ENCODE assay signal across 9 cellular contexts in genomic region chr9:89359018-89359417, GRCh38. TPM values are rescaled to one million over a fixed set of nuclear protein-coding genes. Genes with fewer than 3 reads are reported as not detected.
DNase-seq lines count a peak whose midpoint lies in the region; TF ChIP-seq lines count a peak whose summit lies in the region.
"Had no signal": no experiment of that assay in that cellular context is flagged by ENCODE, and none has a peak within 500 bp of the region (broad histone marks: within the 10 kb centered on the region; RNA-seq: fewer than 3 reads in every experiment).

No MANE protein-coding gene starts in this region.

- peak; percentile 34 for DNase-seq in DMS 273 treated with DMSO at 0.1 percent for 48 hours (lab: John Stamatoyannopoulos, UW)
- DNase-seq in NCI-H2107 treated with DMSO at 0.1 percent for 48 hours (lab: John Stamatoyannopoulos, UW; ENCODE audit: unreplicated experiment): peak; percentile 50
- peak in 12 of 61 donors; percentile 15 to 57 (median 30) for DNase-seq in caudate nucleus (lab: John Stamatoyannopoulos, UW)
- peak; percentile 38 for DNase-seq in occipital lobe (lab: John Stamatoyannopoulos, UW)
- no peak for DNase-seq in activated CD4-positive, CD25-positive, alpha-beta regulatory T cell treated with anti-CD3 and anti-CD28 coated beads, Interleukin-2, amount 50 U/mL, for 72 hours
- no peak for DNase-seq in HuH-7 (ENCODE audit: low spot score)
- no peak for DNase-seq in brain microvascular endothelial cell
- no peak for DNase-seq in iPS-NIHi7 (ENCODE audit: extremely low spot score)
- DNase-seq: NCI-H2227 treated with DMSO at 0.1 percent for 48 hours had no signal

- in situ Hi-C loops in brain microvascular endothelial cell (cut with HindIII; ENCODE audit: low pct_ligation_motif_present, low sequenced_read_pairs): no loop called here

- peaks cover 60% of the 10 kb centered on the region for H3K36me3 ChIP-seq in brain microvascular endothelial cell (replicated peaks)

- TF ChIP-seq CTCF in brain microvascular endothelial cell (IDR thresholded peaks at IDR 0.05; ENCODE audit: low read depth, low read length, missing control alignments): no peak

- no peaks in the 10 kb centered on the region for H3K27me3 ChIP-seq in brain microvascular endothelial cell (replicated peaks)

- H3K27ac ChIP-seq in caudate nucleus (ENCODE audit: low read depth, low read length) (peak overlapping the region; percentile 88), brain microvascular endothelial cell (no peak overlapping the region)

- no peak overlapping the region for H3K4me3 ChIP-seq in brain microvascular endothelial cell (ENCODE audit: low read depth, low read length)

RNA-seq across cellular contexts. Expression of gene SECISBP2, which starts 40.7 kb away (rescaled TPM):
- 81.3 TPM for total RNA-seq in occipital lobe

RNA-seq across cellular contexts. Expression of gene CKS2, which starts 48.0 kb away (rescaled TPM):
- 34.3 TPM for total RNA-seq in occipital lobe

Comparison
In these comparisons a context has a peak if more than half of its experiments do, and no peak if none do; other contexts are left out.
1. DNase-seq: peak in DMS 273 treated with DMSO at 0.1 percent for 48 hours (single experiment), NCI-H2107 treated with DMSO at 0.1 percent for 48 hours (single experiment) and occipital lobe (single experiment); none in activated CD4-positive, CD25-positive, alpha-beta regulatory T cell treated with anti-CD3 and anti-CD28 coated beads, Interleukin-2, amount 50 U/mL, for 72 hours (single experiment), HuH-7 (single experiment), brain microvascular endothelial cell (single experiment) and iPS-NIHi7 (single experiment).